ENCODE assay signal across 2 cellular contexts in the genomic region with DNA sequence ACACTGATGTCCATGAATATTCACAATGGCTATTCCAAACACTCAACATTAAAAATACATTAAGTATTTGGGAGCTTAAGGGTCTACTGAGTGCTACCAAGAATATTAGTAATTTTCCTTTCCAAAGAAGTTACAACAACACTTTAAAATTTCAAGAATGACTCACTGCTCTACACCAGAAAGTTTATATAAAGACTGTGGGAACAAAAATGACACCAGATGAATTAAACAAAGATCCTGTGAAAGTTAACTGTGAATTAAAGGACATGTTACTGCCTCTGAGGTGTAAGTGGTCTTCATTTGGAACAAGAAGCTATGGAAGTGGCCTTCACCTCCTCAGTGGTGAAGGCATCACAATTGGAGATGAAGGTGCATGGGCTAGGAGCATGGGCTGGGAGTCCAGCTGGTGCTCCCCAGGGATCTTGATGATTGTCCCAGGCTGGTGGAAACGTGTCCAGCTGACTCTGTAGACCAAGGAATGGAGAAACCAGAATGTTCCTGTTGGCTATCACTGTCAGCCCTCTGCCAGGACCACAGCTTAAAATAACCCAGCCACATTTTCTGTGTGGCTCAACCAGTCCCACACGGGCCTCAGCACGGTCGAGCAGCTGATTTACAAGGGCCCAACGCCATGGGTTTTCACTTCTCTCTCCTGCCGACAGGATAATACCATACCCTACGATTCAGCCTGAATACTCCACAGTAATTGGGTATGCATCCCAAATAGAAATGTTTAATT.
TF ChIP-seq lines count a peak whose summit lies in the region.

No MANE protein-coding gene starts in this region.

TF ChIP-seq in SK-N-SH treated with all-trans-retinoic acid at 6 μM for 48 hours, 23 proteins besides CTCF, POLR2A, EP300 and RAD21 (continued from another document):
- TF ChIP-seq, protein P1, sequence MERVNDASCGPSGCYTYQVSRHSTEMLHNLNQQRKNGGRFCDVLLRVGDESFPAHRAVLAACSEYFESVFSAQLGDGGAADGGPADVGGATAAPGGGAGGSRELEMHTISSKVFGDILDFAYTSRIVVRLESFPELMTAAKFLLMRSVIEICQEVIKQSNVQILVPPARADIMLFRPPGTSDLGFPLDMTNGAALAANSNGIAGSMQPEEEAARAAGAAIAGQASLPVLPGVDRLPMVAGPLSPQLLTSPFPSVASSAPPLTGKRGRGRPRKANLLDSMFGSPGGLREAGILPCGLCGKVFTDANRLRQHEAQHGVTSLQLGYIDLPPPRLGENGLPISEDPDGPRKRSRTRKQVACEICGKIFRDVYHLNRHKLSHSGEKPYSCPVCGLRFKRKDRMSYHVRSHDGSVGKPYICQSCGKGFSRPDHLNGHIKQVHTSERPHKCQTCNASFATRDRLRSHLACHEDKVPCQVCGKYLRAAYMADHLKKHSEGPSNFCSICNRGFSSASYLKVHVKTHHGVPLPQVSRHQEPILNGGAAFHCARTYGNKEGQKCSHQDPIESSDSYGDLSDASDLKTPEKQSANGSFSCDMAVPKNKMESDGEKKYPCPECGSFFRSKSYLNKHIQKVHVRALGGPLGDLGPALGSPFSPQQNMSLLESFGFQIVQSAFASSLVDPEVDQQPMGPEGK (CRISPR knock-in tag; IDR thresholded peaks at IDR 0.05; ENCODE audit: borderline replicate concordance): no peak
- no peak for TF ChIP-seq TOX (CRISPR knock-in tag; IDR thresholded peaks at IDR 0.05; ENCODE audit: borderline replicate concordance)
- TF ChIP-seq ISL1 (CRISPR knock-in tag; IDR thresholded peaks at IDR 0.05): no peak
- TF ChIP-seq GLIS3 (CRISPR knock-in tag; IDR thresholded peaks at IDR 0.05): no peak
- TF ChIP-seq ESRRG (CRISPR knock-in tag; IDR thresholded peaks at IDR 0.05): no peak
- TF ChIP-seq CSDC2 (CRISPR knock-in tag; IDR thresholded peaks at IDR 0.05): no peak
- TF ChIP-seq ZNF70 (CRISPR knock-in tag; IDR thresholded peaks at IDR 0.05): no peak
- TF ChIP-seq SNAI2 (CRISPR knock-in tag; IDR thresholded peaks at IDR 0.05): no peak
- TF ChIP-seq ZC3H10 (CRISPR knock-in tag; IDR thresholded peaks at IDR 0.05): no peak
- TF ChIP-seq, protein P2, sequence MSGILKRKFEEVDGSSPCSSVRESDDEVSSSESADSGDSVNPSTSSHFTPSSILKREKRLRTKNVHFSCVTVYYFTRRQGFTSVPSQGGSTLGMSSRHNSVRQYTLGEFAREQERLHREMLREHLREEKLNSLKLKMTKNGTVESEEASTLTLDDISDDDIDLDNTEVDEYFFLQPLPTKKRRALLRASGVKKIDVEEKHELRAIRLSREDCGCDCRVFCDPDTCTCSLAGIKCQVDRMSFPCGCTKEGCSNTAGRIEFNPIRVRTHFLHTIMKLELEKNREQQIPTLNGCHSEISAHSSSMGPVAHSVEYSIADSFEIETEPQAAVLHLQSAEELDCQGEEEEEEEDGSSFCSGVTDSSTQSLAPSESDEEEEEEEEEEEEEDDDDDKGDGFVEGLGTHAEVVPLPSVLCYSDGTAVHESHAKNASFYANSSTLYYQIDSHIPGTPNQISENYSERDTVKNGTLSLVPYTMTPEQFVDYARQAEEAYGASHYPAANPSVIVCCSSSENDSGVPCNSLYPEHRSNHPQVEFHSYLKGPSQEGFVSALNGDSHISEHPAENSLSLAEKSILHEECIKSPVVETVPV (CRISPR knock-in tag; IDR thresholded peaks at IDR 0.05): no peak
- TF ChIP-seq TCF4 (CRISPR knock-in tag; IDR thresholded peaks at IDR 0.05; ENCODE audit: borderline replicate concordance): no peak
- TF ChIP-seq ARNTL (CRISPR knock-in tag; IDR thresholded peaks at IDR 0.05; ENCODE audit: borderline replicate concordance, low read depth): no peak
- no peak for TF ChIP-seq ZNF8 (CRISPR knock-in tag; IDR thresholded peaks at IDR 0.05)
- TF ChIP-seq ZFP3 (CRISPR knock-in tag; IDR thresholded peaks at IDR 0.05): no peak
- TF ChIP-seq, protein P3, sequence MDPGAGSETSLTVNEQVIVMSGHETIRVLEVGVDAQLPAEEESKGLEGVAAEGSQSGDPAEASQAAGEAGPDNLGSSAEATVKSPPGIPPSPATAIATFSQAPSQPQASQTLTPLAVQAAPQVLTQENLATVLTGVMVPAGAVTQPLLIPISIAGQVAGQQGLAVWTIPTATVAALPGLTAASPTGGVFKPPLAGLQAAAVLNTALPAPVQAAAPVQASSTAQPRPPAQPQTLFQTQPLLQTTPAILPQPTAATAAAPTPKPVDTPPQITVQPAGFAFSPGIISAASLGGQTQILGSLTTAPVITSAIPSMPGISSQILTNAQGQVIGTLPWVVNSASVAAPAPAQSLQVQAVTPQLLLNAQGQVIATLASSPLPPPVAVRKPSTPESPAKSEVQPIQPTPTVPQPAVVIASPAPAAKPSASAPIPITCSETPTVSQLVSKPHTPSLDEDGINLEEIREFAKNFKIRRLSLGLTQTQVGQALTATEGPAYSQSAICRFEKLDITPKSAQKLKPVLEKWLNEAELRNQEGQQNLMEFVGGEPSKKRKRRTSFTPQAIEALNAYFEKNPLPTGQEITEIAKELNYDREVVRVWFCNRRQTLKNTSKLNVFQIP (CRISPR knock-in tag; IDR thresholded peaks at IDR 0.05; ENCODE audit: borderline replicate concordance, low read depth): no peak
- TF ChIP-seq ZFP30 (CRISPR knock-in tag; IDR thresholded peaks at IDR 0.05): no peak

TF ChIP-seq in SK-N-SH, 30 proteins besides CTCF, POLR2A, EP300 and RAD21 (continued from another document):
- TF ChIP-seq, protein P4, sequence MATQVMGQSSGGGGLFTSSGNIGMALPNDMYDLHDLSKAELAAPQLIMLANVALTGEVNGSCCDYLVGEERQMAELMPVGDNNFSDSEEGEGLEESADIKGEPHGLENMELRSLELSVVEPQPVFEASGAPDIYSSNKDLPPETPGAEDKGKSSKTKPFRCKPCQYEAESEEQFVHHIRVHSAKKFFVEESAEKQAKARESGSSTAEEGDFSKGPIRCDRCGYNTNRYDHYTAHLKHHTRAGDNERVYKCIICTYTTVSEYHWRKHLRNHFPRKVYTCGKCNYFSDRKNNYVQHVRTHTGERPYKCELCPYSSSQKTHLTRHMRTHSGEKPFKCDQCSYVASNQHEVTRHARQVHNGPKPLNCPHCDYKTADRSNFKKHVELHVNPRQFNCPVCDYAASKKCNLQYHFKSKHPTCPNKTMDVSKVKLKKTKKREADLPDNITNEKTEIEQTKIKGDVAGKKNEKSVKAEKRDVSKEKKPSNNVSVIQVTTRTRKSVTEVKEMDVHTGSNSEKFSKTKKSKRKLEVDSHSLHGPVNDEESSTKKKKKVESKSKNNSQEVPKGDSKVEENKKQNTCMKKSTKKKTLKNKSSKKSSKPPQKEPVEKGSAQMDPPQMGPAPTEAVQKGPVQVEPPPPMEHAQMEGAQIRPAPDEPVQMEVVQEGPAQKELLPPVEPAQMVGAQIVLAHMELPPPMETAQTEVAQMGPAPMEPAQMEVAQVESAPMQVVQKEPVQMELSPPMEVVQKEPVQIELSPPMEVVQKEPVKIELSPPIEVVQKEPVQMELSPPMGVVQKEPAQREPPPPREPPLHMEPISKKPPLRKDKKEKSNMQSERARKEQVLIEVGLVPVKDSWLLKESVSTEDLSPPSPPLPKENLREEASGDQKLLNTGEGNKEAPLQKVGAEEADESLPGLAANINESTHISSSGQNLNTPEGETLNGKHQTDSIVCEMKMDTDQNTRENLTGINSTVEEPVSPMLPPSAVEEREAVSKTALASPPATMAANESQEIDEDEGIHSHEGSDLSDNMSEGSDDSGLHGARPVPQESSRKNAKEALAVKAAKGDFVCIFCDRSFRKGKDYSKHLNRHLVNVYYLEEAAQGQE (IDR thresholded peaks at IDR 0.05; ENCODE audit: low read depth, low read length): no peak
- TF ChIP-seq, protein P5, sequence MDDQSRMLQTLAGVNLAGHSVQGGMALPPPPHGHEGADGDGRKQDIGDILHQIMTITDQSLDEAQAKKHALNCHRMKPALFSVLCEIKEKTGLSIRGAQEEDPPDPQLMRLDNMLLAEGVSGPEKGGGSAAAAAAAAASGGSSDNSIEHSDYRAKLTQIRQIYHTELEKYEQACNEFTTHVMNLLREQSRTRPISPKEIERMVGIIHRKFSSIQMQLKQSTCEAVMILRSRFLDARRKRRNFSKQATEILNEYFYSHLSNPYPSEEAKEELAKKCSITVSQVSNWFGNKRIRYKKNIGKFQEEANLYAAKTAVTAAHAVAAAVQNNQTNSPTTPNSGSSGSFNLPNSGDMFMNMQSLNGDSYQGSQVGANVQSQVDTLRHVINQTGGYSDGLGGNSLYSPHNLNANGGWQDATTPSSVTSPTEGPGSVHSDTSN (IDR thresholded peaks at IDR 0.05): no peak
